Comparison of ENCODE assay signal across 14 cellular contexts in the genomic region with DNA sequence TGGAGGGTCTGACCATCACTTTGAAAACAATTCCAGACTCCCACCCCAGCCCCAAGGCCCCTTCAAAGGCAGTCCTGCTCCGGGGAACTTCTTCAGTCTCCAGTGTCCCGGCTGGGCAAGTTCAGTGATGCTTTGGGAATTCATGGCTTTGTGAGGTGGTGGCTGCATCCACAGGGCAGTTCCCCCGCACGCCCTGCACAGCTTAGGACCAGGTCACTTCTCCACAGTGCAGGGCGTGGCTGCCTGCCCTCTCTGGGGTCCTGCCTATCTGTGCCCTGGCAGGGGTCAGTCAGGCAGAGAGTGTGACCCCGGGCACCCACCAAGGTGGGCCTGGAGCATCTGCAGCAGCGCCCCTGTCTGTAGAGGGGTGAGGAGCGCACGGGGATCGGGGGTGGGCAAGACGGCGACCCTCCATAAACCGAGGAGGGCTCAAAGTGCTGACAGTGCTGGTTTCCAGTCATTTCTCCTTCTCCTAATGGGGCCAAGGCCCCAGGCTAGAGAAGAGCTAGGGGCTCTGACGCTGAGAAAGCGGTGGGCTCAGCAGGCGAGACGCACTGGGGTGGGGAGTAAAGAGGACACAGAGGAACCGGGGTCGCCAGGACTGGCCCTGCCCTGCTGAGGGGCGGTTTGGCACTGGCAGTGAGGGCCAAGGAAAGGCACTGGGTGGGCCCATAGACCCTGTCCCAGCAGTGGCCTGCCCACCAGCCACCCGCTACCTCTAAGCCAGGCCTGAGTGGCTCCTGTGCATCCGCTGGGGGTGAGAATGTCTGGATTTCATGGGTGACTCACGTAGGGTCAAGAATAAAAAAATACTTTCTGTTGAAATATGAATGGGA. TPM values are rescaled to one million over a fixed set of nuclear protein-coding genes. Genes with fewer than 3 reads are reported as not detected.
DNase-seq lines count a peak whose midpoint lies in the region; ATAC-seq and TF ChIP-seq lines count a peak whose summit lies in the region.
"Had no signal": no experiment of that assay in that cellular context is flagged by ENCODE, and none has a peak within 500 bp of the region (broad histone marks: within the 10 kb centered on the region; RNA-seq: fewer than 3 reads in every experiment).

No MANE protein-coding gene starts in this region.

- H4K20me1 ChIP-seq in H9 (ENCODE audit: control insufficient read depth, insufficient read depth, insufficient read length), result no peaks in the 10 kb centered on the region

- peaks cover 18% of the 10 kb centered on the region for H3K27me3 Mint-ChIP-seq in H9 (ENCODE audit: low read depth)

- H3K4me1 ChIP-seq in H9 (ENCODE audit: insufficient read depth, low read length) (no peaks in the 10 kb centered on the region), spleen (peaks cover 0 to 41% (median 26%) of the 10 kb centered on the region in 6 donors)

- no peak overlapping the region for H2BK15ac ChIP-seq in H9 (ENCODE audit: low read depth, low read length)

- H4K5ac ChIP-seq in H9 (ENCODE audit: insufficient read length, low read depth, low read length), result no peak overlapping the region

- no peak overlapping the region for H3K4me2 ChIP-seq in H9 (ENCODE audit: insufficient read depth, insufficient read length, low read length)

- WGBS in H9 (ENCODE audit: extremely low coverage, insufficient read length, low lambda C conversion rate), result no CpG with 5 or more reads among the region's 23 CpGs
- 91 to 97% (median 94%) methylated on average over 18 to 23 of the region's 23 CpGs for WGBS in spleen, 5 donors

- H3K4me1 Mint-ChIP-seq in H9, result peaks cover 29 to 35% of the 10 kb centered on the region in 2 experiments

- H3K4me3 ChIP-seq in WERI-Rb-1 (ENCODE audit: low read depth, low read length) (no peak overlapping the region), spleen (no peak overlapping the region)

- H3K23me2 ChIP-seq in H9 (ENCODE audit: insufficient read length, low read depth, low read length, poor library complexity, severe bottlenecking), result peaks cover 8% of the 10 kb centered on the region

- no peak for TF ChIP-seq POLR2A in spleen (IDR thresholded peaks at IDR 0.05)

- H3K27me3 ChIP-seq in H9 (ENCODE audit: insufficient read depth, low read length) (peaks cover 3% of the 10 kb centered on the region; the same call in 1 of the 2 replicates), WERI-Rb-1 (ENCODE audit: insufficient read depth, low read depth, severe bottlenecking) (peaks cover 5% of the 10 kb centered on the region), spleen (replicated peaks in 1 of 7) (no peaks in the 10 kb centered on the region)

- H3K27ac ChIP-seq in H9 (ENCODE audit: insufficient read length, low read depth, low read length) (no peak overlapping the region), WERI-Rb-1 (peak overlapping the region; percentile 61), spleen (no peak overlapping the region)
- H3K27ac ChIP-seq: HL-60 had no signal

- no peak overlapping the region for H4K8ac ChIP-seq in H9 (replicated peaks; ENCODE audit: insufficient read length, low read depth, low read length)

- H3K4ac ChIP-seq in H9 (ENCODE audit: low read depth, low read length), result no peak overlapping the region

- peaks cover 0 to 7% (median 0%) of the 10 kb centered on the region in 3 experiments; a peak in 2 of 7 replicates for H3K36me3 Mint-ChIP-seq in H9 (ENCODE audit: insufficient read depth in 1 of 3, low read depth in 3 of 3)

- H3K56ac ChIP-seq in H9 (ENCODE audit: insufficient read length, low read depth, low read length), result no peak overlapping the region

- no peaks in the 10 kb centered on the region for H3K9me3 Mint-ChIP-seq in H9

- H3K9me3 ChIP-seq in H9 (ENCODE audit: control insufficient read depth, low read depth, low read length), result no peaks in the 10 kb centered on the region
- no peaks in the 10 kb centered on the region for H3K9me3 ChIP-seq in WERI-Rb-1 (ENCODE audit: severe bottlenecking)
- H3K9me3 ChIP-seq in spleen, result no peaks in the 10 kb centered on the region

- H3K23ac ChIP-seq in H9 (ENCODE audit: insufficient read length, low read depth, low read length), result no peak overlapping the region

- no peak overlapping the region for H2BK120ac ChIP-seq in H9 (ENCODE audit: low read depth, low read length, poor library complexity, severe bottlenecking)

- H2AK5ac ChIP-seq in H9 (ENCODE audit: insufficient read length, low read length), result no peak overlapping the region

- intact Hi-C loops in spleen (cut with DNase I; ENCODE audit: low total_unique reads), result no loop called here

- DNase-seq in H9 (peak; percentile 27), WERI-Rb-1 (no peak), islet precursor cell (peak; percentile 67), spleen (peak; percentile 62), GOT3 (lab: John Stamatoyannopoulos, UW) (no peak), DMS79 (lab: John Stamatoyannopoulos, UW) (no peak)
- DNase-seq: C1 segment of cervical spinal cord, KG1, NCI-H1092, NCI-H1694 treated with DMSO at 0.1 percent for 48 hours, NCI-H446, SIG-M5 had no signal

- no peak overlapping the region for H2BK20ac ChIP-seq in H9 (ENCODE audit: low read depth, low read length, poor library complexity, severe bottlenecking)

- no peaks in the 10 kb centered on the region for H3K79me2 ChIP-seq in H9 (ENCODE audit: insufficient read depth, low read length)

- H3T11ph ChIP-seq in H9 (ENCODE audit: low read length), result no peak overlapping the region

- no peak for ATAC-seq in HG03565 (IDR thresholded peaks at IDR 0.05; ENCODE audit: unreplicated experiment)

- H3K27ac Mint-ChIP-seq in H9, result peak overlapping the region in 1 of 3 experiments; percentile 70; a peak in 1 of 7 replicates

- H2AFZ ChIP-seq in H9 (ENCODE audit: low read length), result no peak overlapping the region

- no peak overlapping the region for H2BK5ac ChIP-seq in H9 (ENCODE audit: insufficient read length, low read length)

- no peak overlapping the region for H4K91ac ChIP-seq in H9 (ENCODE audit: insufficient read length, low read depth, low read length)

- TF ChIP-seq CTCF in H9 (conservative IDR thresholded peaks at IDR 0.05) (no peak), WERI-Rb-1 (IDR thresholded peaks at IDR 0.05; ENCODE audit: low read depth, low read length) (no peak), spleen (IDR thresholded peaks at IDR 0.05 in 8 of 11, conservative IDR thresholded peaks at IDR 0.05 in 3 of 11) (no peak)

- H2BK12ac ChIP-seq in H9 (ENCODE audit: insufficient read length, low read depth, low read length), result no peak overlapping the region

- no peak overlapping the region for H3K4me3 Mint-ChIP-seq in H9

- no peak overlapping the region for H3K9ac ChIP-seq in H9 (ENCODE audit: extremely low read depth, insufficient read length, low read length)

- no peaks in the 10 kb centered on the region for H3K79me1 ChIP-seq in H9 (ENCODE audit: insufficient read depth, low read depth, low read length, poor library complexity, severe bottlenecking)

- H3K18ac ChIP-seq in H9 (ENCODE audit: insufficient read length, low read depth, low read length), result no peak overlapping the region

- peaks cover 8% of the 10 kb centered on the region; the same call in 1 of the 2 replicates for H3K36me3 ChIP-seq in WERI-Rb-1
- peaks cover 0 to 73% (median 38%) of the 10 kb centered on the region in 6 donors for H3K36me3 ChIP-seq in spleen

- H3K14ac ChIP-seq in H9 (ENCODE audit: insufficient read depth, low read length), result no peak overlapping the region; the same call in 1 of the 2 replicates

RNA-seq across cellular contexts. Expression of a gene that starts 4.2 kb away (rescaled TPM):
- total RNA-seq in H9 (2021) (9.9 and 11.4 TPM in 2 replicates), spleen (100 to 1,000 TPM in 6 of 7 donors, 10 to 100 TPM in 1; 97.8 to 151 (median 129) TPM)
- polyA plus RNA-seq in spleen, result 100 to 1,000 TPM in 1 of 3 donors, 10 to 100 TPM in 2; 43.6 to 103 (median 73.1) TPM

RNA-seq across cellular contexts. Expression of a gene that starts 53.7 kb away (rescaled TPM):
- total RNA-seq in H9 (2021) (16.5 and 20.7 TPM in 2 replicates), spleen (100 to 1,000 TPM in 3 of 7 donors, 10 to 100 TPM in 4; 66.1 to 121 (median 84.9) TPM)
- polyA plus RNA-seq in spleen, result 10 to 100 TPM in 2 of 3 donors, 1 to 10 TPM in 1; 7.4 to 19.3 (median 12.4) TPM

Comparison
In these comparisons a context has a peak if more than half of its experiments do, and no peak if none do; other contexts are left out.
1. DNase-seq: peak in H9 (single experiment), islet precursor cell (single experiment) and spleen (single experiment); none in WERI-Rb-1 (single experiment), GOT3 (single experiment) and DMS79 (single experiment).